Comparison of ENCODE assay signal across 8 cellular contexts in the genomic region with DNA sequence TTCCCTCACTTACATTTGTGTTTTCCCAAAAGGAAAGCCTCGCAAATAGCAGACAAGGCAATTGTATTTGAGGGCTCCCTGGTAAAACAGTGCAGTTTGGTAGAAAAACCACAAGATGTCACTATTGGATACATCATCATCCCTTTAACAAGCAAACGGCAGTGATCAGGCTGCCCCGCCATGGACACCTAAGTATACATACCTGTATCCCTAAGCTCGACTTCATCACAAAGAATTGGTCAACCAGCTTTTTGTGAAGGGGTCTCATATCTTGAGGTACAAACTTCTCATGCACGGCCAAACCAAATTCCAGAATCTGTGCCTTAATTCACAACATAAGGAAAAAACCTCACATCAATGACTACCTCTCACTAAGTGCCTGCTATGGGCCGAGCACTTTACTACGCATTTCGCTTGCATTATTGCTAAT.
A peak's percentile ranks its signal among the peaks of the same experiment; 100 is the strongest.
DNase-seq lines count a peak whose midpoint lies in the region; ATAC-seq, FAIRE-seq and TF ChIP-seq lines count a peak whose summit lies in the region.

No MANE protein-coding gene starts in this region.

- H3K9me3 ChIP-seq in H1 (ENCODE audit: insufficient read depth in 2 of 2, low read depth in 1 of 2, low read length in 1 of 2) (peaks cover 0 to 3% of the 10 kb centered on the region in 2 experiments; a peak in 1 of 4 replicates), tibial nerve (no peaks in the 10 kb centered on the region)

- peak; percentile 93 for TF ChIP-seq CTCF in C4-2B (conservative IDR thresholded peaks at IDR 0.05)
- TF ChIP-seq CTCF in H1 (IDR thresholded peaks at IDR 0.05; ENCODE audit: control extremely low read depth in 1 of 3, insufficient read depth in 1 of 3, low read depth in 1 of 3, low read length in 3 of 3) = peak in 2 of 3 experiments; percentile 79 to 87; a peak in 3 of 4 replicates
- peak; percentile 68 for TF ChIP-seq CTCF in mesothelial cell of epicardium (IDR thresholded peaks at IDR 0.05; ENCODE audit: unreplicated experiment)
- TF ChIP-seq CTCF in tibial nerve (IDR thresholded peaks at IDR 0.05) = peak; percentile 49 to 74 (median 60)

- ATAC-seq in GM18517 (IDR thresholded peaks at IDR 0.05; ENCODE audit: unreplicated experiment) (peak; percentile 96), HG02884 (IDR thresholded peaks at IDR 0.05; ENCODE audit: unreplicated experiment) (peak; percentile 95), T-cell (replicated peaks in 1 of 4) (peak; percentile 66 to 78 (median 69))

- no peak overlapping the region for H3K4me3 Mint-ChIP-seq in T-cell
- H3K4me3 Mint-ChIP-seq in mesothelial cell of epicardium = no peak overlapping the region

- H3K9ac ChIP-seq in H1 (replicated peaks in 1 of 4; ENCODE audit: extremely low read depth in 1 of 4, low read depth in 3 of 4, low read length in 3 of 4) = no peak overlapping the region

- H3K18ac ChIP-seq in H1 (ENCODE audit: extremely low read depth, low read length) = no peak overlapping the region

- no peaks in the 10 kb centered on the region for H3K79me1 ChIP-seq in H1 (ENCODE audit: low read depth, low read length)

- no peak overlapping the region for H2BK120ac ChIP-seq in H1 (replicated peaks; ENCODE audit: low read depth, low read length)

- DNase-seq in NCI-H1436 (lab: John Stamatoyannopoulos, UW) (peak; percentile 54), T-cell (peak in 22 of 34 experiments; percentile 4 to 36 (median 26)), H1 (ENCODE audit: low read depth in 1 of 2, low spot score in 2 of 2) (no peak), mesothelial cell of epicardium (ENCODE audit: low spot score in 2 of 2, unreplicated experiment in 2 of 2) (no peak), tibial nerve (ENCODE audit: low spot score in 2 of 2) (peak; percentile 19 to 40)

- no peak overlapping the region for H3K4me2 ChIP-seq in H1 (ENCODE audit: insufficient read depth in 1 of 2, low read depth in 2 of 2, low read length in 2 of 2)

- 50% methylated on average over 8 of the region's 8 CpGs; no CpG with 5 or more reads in 1 of the 2 experiments for WGBS in H1 (ENCODE audit: extremely low coverage in 1 of 2, insufficient coverage in 1 of 2, insufficient read length in 1 of 2, insufficient replicate concordance in 2 of 2, low coverage in 1 of 2, low lambda C conversion rate in 2 of 2, missing lambda C conversion rate in 1 of 2), 2 experiments
- WGBS in tibial nerve, 2 donors = 36 to 44% methylated on average over 8 of the region's 8 CpGs

- H3K4me1 ChIP-seq in H1 (replicated peaks in 1 of 4; ENCODE audit: control insufficient read depth in 3 of 4, insufficient read depth in 4 of 4, low read length in 3 of 4) = peaks cover 0 to 9% (median 0%) of the 10 kb centered on the region in 4 experiments; a peak in 1 of 7 replicates
- peaks cover 0 to 10% (median 0%) of the 10 kb centered on the region in 4 donors for H3K4me1 ChIP-seq in tibial nerve

- H3K27ac Mint-ChIP-seq in T-cell (no peak overlapping the region), mesothelial cell of epicardium (no peak overlapping the region)

- H3K27me3 Mint-ChIP-seq in T-cell (peaks cover 0 to 5% of the 10 kb centered on the region in 2 donors), mesothelial cell of epicardium (ENCODE audit: low read depth) (no peaks in the 10 kb centered on the region)

- FAIRE-seq in H1 (lab: Jason Lieb, UNC) = peak; percentile 97

- no peaks in the 10 kb centered on the region for H3K27me3 ChIP-seq in H1 (replicated peaks in 1 of 4; ENCODE audit: control insufficient read depth in 3 of 4, extremely low read depth in 1 of 4, insufficient read depth in 3 of 4, low read length in 3 of 4)
- H3K27me3 ChIP-seq in tibial nerve = no peaks in the 10 kb centered on the region

- no peak overlapping the region for H3K4me3 ChIP-seq in H1 (ENCODE audit: extremely low read depth in 1 of 4, insufficient read depth in 2 of 4, low read depth in 3 of 4, low read length in 4 of 4)
- no peak overlapping the region for H3K4me3 ChIP-seq in tibial nerve

- no peak overlapping the region for H3K23ac ChIP-seq in H1 (ENCODE audit: insufficient read length)

- TF ChIP-seq POLR2A in H1 (IDR thresholded peaks at IDR 0.05; ENCODE audit: control extremely low read depth in 1 of 2, low read depth in 2 of 2, low read length in 2 of 2) (no peak), tibial nerve (IDR thresholded peaks at IDR 0.05) (no peak)

- H4K5ac ChIP-seq in H1 (ENCODE audit: insufficient read length, low read depth, low read length) = no peak overlapping the region

- H2BK15ac ChIP-seq in H1 (ENCODE audit: low read length) = no peak overlapping the region

- peaks cover 0 to 3% (median under 1%) of the 10 kb centered on the region in 4 experiments; a peak in 1 of 8 replicates for H3K36me3 ChIP-seq in H1 (ENCODE audit: control insufficient read depth in 2 of 4, insufficient read depth in 4 of 4, low read length in 3 of 4)
- H3K36me3 ChIP-seq in tibial nerve = peaks cover 0 to 49% (median 0%) of the 10 kb centered on the region in 3 donors

- no peak overlapping the region for H4K8ac ChIP-seq in H1 (ENCODE audit: extremely low read depth, insufficient read depth, low read length)

- H3K36me3 Mint-ChIP-seq in T-cell (no peaks in the 10 kb centered on the region), mesothelial cell of epicardium (peaks cover 19% of the 10 kb centered on the region)

- no peak overlapping the region for H2BK20ac ChIP-seq in H1 (ENCODE audit: low read length)

- H3K27ac ChIP-seq in C4-2B (no peak overlapping the region), H1 (ENCODE audit: low read depth, low read length) (no peak overlapping the region), tibial nerve (no peak overlapping the region)

- no peaks in the 10 kb centered on the region for H3K79me2 ChIP-seq in H1 (ENCODE audit: control insufficient read depth in 1 of 2, insufficient read depth in 2 of 2, low read length in 2 of 2)

- H4K91ac ChIP-seq in H1 (replicated peaks; ENCODE audit: insufficient read length, low read length) = no peak overlapping the region

- peak; percentile 86 to 91 for TF ChIP-seq RAD21 in H1 (IDR thresholded peaks at IDR 0.05 in 1 of 2, conservative IDR thresholded peaks at IDR 0.05 in 1 of 2; ENCODE audit: low read depth in 2 of 2, low read length in 2 of 2)

- H3K23me2 ChIP-seq in H1 (ENCODE audit: low read depth, low read length) = no peaks in the 10 kb centered on the region

- TF ChIP-seq EP300 in H1 (IDR thresholded peaks at IDR 0.05; ENCODE audit: borderline replicate concordance in 1 of 2, low read depth in 2 of 2, low read length in 2 of 2) = no peak
- TF ChIP-seq EP300 in tibial nerve (IDR thresholded peaks at IDR 0.05) = no peak

- no peak overlapping the region for H2AK5ac ChIP-seq in H1 (ENCODE audit: low read depth, low read length)

- CTCF ChIA-PET in T-cell (lab: Charles Lee) (interaction anchor here (0.6 to 2.2 kb wide), 7 partner anchors 11 to 756 kb away, joined by 3 to 9 read pairs (median 4); no protein-coding TSS in a partner anchor), H1 (lab: Charles Lee; ENCODE audit: partially characterized antibody) (interaction anchor here (0.5 to 7.8 kb wide), 33 partner anchors 10 to 782 kb away, joined by 3 to 59 read pairs (median 4); partner anchors contain the start of gene LSMEM1)

- no peaks in the 10 kb centered on the region for H4K20me1 ChIP-seq in H1 (replicated peaks in 1 of 2; ENCODE audit: control insufficient read depth in 1 of 2, insufficient read depth in 2 of 2, low read length in 2 of 2)

- no peak overlapping the region for H3K14ac ChIP-seq in H1 (ENCODE audit: insufficient read length)

- no peak overlapping the region for H2BK5ac ChIP-seq in H1 (ENCODE audit: low read depth, low read length)

- H2AFZ ChIP-seq in H1 (ENCODE audit: low read length) = no peak overlapping the region

- POLR2A ChIA-PET in T-cell (lab: Charles Lee) = no interaction called here
- POLR2A ChIA-PET in H1 (lab: Charles Lee; ENCODE audit: partially characterized antibody) = interaction anchor here (1.0 kb wide), 1 partner anchor 643 kb away, joined by 3 read pairs; no protein-coding TSS in a partner anchor

- H3K4me1 Mint-ChIP-seq in T-cell = no peaks in the 10 kb centered on the region
- H3K4me1 Mint-ChIP-seq in mesothelial cell of epicardium = no peaks in the 10 kb centered on the region

- no peak overlapping the region for H3K4ac ChIP-seq in H1 (replicated peaks; ENCODE audit: insufficient read length, low read depth, low read length)

- H3K9me3 Mint-ChIP-seq in T-cell (no peaks in the 10 kb centered on the region), mesothelial cell of epicardium (no peaks in the 10 kb centered on the region)

- H2BK12ac ChIP-seq in H1 (ENCODE audit: low read depth, low read length) = no peak overlapping the region

- H3K56ac ChIP-seq in H1 (replicated peaks; ENCODE audit: insufficient read length, low read depth, low read length) = no peak overlapping the region

TF ChIP-seq in H1, 55 proteins besides CTCF, POLR2A, EP300 and RAD21:
- peak; percentile 2; the same call in 1 of the 2 replicates for TF ChIP-seq CEBPB (IDR thresholded peaks at IDR 0.05; ENCODE audit: low read depth, low read length)
- TF ChIP-seq CHD2 (IDR thresholded peaks at IDR 0.05; ENCODE audit: low read length) = no peak
- no peak for TF ChIP-seq SIN3A (conservative IDR thresholded peaks at IDR 0.05 in 1 of 2, IDR thresholded peaks at IDR 0.05 in 1 of 2; ENCODE audit: low read depth in 1 of 2, low read length in 2 of 2)

Comparison
In these comparisons a context has a peak if more than half of its experiments do, and no peak if none do; other contexts are left out.
1. DNase-seq: peak in NCI-H1436 (single experiment), T-cell (22 of 34) and tibial nerve (2 of 2); none in H1 (0 of 2) and mesothelial cell of epicardium (0 of 2).
2. Peak in every context shown above with its lines, with median percentiles within 50 percentile points of each other: CTCF ChIP-seq and ATAC-seq.